In genomic region chr15:75639709-75640482, GRCh38 we compare ENCODE assay signal across 7 cellular contexts. TPM values are rescaled to one million over a fixed set of nuclear protein-coding genes. Genes with fewer than 3 reads are reported as not detected.
A peak's percentile ranks its signal among the peaks of the same experiment; 100 is the strongest.
DNase-seq lines count a peak whose midpoint lies in the region; ATAC-seq, FAIRE-seq and TF ChIP-seq lines count a peak whose summit lies in the region.

TSS of gene IMP3 (minus strand) at chr15:75640224. CDS start at chr15:75640168, 56 bp downstream.

- ATAC-seq in HG02981 (IDR thresholded peaks at IDR 0.05; ENCODE audit: unreplicated experiment), result peak; percentile 93

- no peak for TF ChIP-seq CTCF in astrocyte of the cerebellum (IDR thresholded peaks at IDR 0.05; ENCODE audit: low read depth, low read length, missing control alignments)

- peak within 1 kb of the TSS; percentile 90 for H3K4me3 ChIP-seq in astrocyte of the cerebellum (ENCODE audit: low read depth, low read length)

- DNase-seq in GM18507 (ENCODE audit: extremely low spot score, insufficient read length, low read depth) (peak; percentile 93), NCI-H2029 treated with DMSO at 0.1 percent for 48 hours (lab: John Stamatoyannopoulos, UW) (peak; percentile 69), T-helper 9 cell (peak; percentile 86), astrocyte of the cerebellum (ENCODE audit: low read depth) (peak; percentile 93), hepatic stellate cell (ENCODE audit: low spot score) (peak; percentile 98), renal cortical epithelial cell (ENCODE audit: low read depth) (peak; percentile 95)

- in situ Hi-C loops in astrocyte of the cerebellum (cut with HindIII; ENCODE audit: low sequenced_read_pairs), result loop anchor here (25.0 kb wide), 2 partner anchors 172 to 178 kb away; partner anchors contain the start of gene SIN3A

- peak; percentile 97 for FAIRE-seq in GM18507 (lab: Jason Lieb, UNC)

RNA-seq across cellular contexts. Expression of gene IMP3, which starts in this region (rescaled TPM):
- 88.0 and 103 TPM in 2 replicates for total RNA-seq in renal cortical epithelial cell

Comparison
In these comparisons a context has a peak if more than half of its experiments do, and no peak if none do; other contexts are left out.
1. Peak in every context shown above with its lines: DNase-seq, ATAC-seq and H3K4me3 ChIP-seq.